27 cellular contexts compared by ENCODE assay signal in the genomic region with DNA sequence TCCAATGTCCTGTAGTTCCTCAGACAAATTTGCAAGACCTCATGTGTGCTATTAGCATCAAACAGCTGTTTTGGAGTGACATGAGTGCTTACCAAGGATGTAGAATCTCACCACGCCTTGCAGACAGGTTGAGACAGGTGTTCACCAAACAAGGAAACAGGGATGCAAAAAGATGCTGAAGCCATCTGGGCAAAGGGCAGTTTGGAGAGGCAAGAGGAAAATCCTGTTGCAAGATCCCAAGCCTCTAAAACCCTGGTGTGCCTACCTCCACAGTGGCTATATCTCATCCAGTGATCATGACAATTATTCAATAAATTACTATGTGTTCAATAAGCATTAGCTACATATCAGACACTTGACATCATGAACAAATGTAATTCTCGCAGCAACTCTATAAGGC.
DNase-seq lines count a peak whose midpoint lies in the region; ATAC-seq, FAIRE-seq and TF ChIP-seq lines count a peak whose summit lies in the region.
"Had no signal": no experiment of that assay in that cellular context is flagged by ENCODE, and none has a peak within 500 bp of the region (broad histone marks: within the 10 kb centered on the region; RNA-seq: fewer than 3 reads in every experiment).

No MANE protein-coding gene starts in this region.

- H3K4me3 Mint-ChIP-seq in activated T-helper 1 cell treated with anti-CD3 and anti-CD28 coated beads, Interleukin-12 subunit alpha, Interleukin-12 subunit beta, Interleukin-2, Interleukin-4 antibody, amounts not matched to agents 30 ng/mL and 10 ng/mL and 1 ng/mL, durations not matched to agents 14 hours and 24 hours and 36 hours: no peak overlapping the region
- H3K4me3 Mint-ChIP-seq: CD14-positive monocyte; CD8-positive, alpha-beta memory T cell; T-cell had no signal

- FAIRE-seq in keratinocyte (lab: Jason Lieb, UNC): peak; percentile 52
- FAIRE-seq: GM12892, H1 had no signal

- peaks cover 99% of the 10 kb centered on the region for H3K79me2 ChIP-seq in keratinocyte (ENCODE audit: control insufficient read depth, insufficient read depth, low read length)

- no peak for ATAC-seq in esophagus mucosa
- no peak for ATAC-seq in upper lobe of left lung (ENCODE audit: low FRiP score in 2 of 2)
- ATAC-seq: T-cell had no signal

- 86 to 89% methylated on average over 2 of the region's 2 CpGs for WGBS in upper lobe of left lung, 2 donors

- H3K9me3 ChIP-seq in keratinocyte (ENCODE audit: control insufficient read depth, low read depth, low read length): no peaks in the 10 kb centered on the region
- H3K9me3 ChIP-seq in upper lobe of left lung: no peaks in the 10 kb centered on the region
- H3K9me3 ChIP-seq: MG63 had no signal

- no peak for TF ChIP-seq POLR2A in upper lobe of left lung (IDR thresholded peaks at IDR 0.05)

- H3K9me1 ChIP-seq in keratinocyte (ENCODE audit: control insufficient read depth, extremely low read depth, insufficient read depth, low read length): no peaks in the 10 kb centered on the region

- no peak for TF ChIP-seq EP300 in upper lobe of left lung (IDR thresholded peaks at IDR 0.05)

- H3K27ac ChIP-seq in keratinocyte (ENCODE audit: control insufficient read depth, insufficient read depth, low read length) (no peak overlapping the region), upper lobe of left lung (no peak overlapping the region)
- H3K27ac ChIP-seq: RWPE1 had no signal

- H3K36me3 Mint-ChIP-seq in activated T-helper 1 cell treated with anti-CD3 and anti-CD28 coated beads, Interleukin-12 subunit alpha, Interleukin-12 subunit beta, Interleukin-2, Interleukin-4 antibody, amounts not matched to agents 30 ng/mL and 10 ng/mL and 1 ng/mL, durations not matched to agents 14 hours and 24 hours and 36 hours (ENCODE audit: low read depth): no peaks in the 10 kb centered on the region
- H3K36me3 Mint-ChIP-seq: CD14-positive monocyte; CD8-positive, alpha-beta memory T cell; T-cell had no signal

- intact Hi-C loops in activated T-helper 1 cell treated with anti-CD3 and anti-CD28 coated beads, Interleukin-12 subunit alpha, Interleukin-12 subunit beta, Interleukin-2, Interleukin-4 antibody, amounts not matched to agents 30 ng/mL and 10 ng/mL and 1 ng/mL, durations not matched to agents 14 hours and 24 hours and 36 hours (cut with micrococcal nuclease): no loop called here

- peaks cover 0 to 1% of the 10 kb centered on the region in 2 experiments for H3K36me3 ChIP-seq in keratinocyte (ENCODE audit: control insufficient read depth in 2 of 2, extremely low read depth in 1 of 2, insufficient read depth in 2 of 2, low read length in 2 of 2)
- no peaks in the 10 kb centered on the region for H3K36me3 ChIP-seq in upper lobe of left lung
- H3K36me3 ChIP-seq: BE2C, MG63 had no signal

- H3K4me1 ChIP-seq in keratinocyte (ENCODE audit: control insufficient read depth, extremely low read depth, insufficient read depth, low read length) (peaks cover 7% of the 10 kb centered on the region), upper lobe of left lung (no peaks in the 10 kb centered on the region)
- H3K4me1 ChIP-seq: BE2C had no signal

- H3K4me2 ChIP-seq in keratinocyte (ENCODE audit: control insufficient read depth, extremely low read depth, insufficient read depth, low read depth, low read length): no peak overlapping the region

- no peaks in the 10 kb centered on the region for H3K9me3 Mint-ChIP-seq in activated T-helper 1 cell treated with anti-CD3 and anti-CD28 coated beads, Interleukin-12 subunit alpha, Interleukin-12 subunit beta, Interleukin-2, Interleukin-4 antibody, amounts not matched to agents 30 ng/mL and 10 ng/mL and 1 ng/mL, durations not matched to agents 14 hours and 24 hours and 36 hours

- H3K27me3 Mint-ChIP-seq in activated T-helper 1 cell treated with anti-CD3 and anti-CD28 coated beads, Interleukin-12 subunit alpha, Interleukin-12 subunit beta, Interleukin-2, Interleukin-4 antibody, amounts not matched to agents 30 ng/mL and 10 ng/mL and 1 ng/mL, durations not matched to agents 14 hours and 24 hours and 36 hours (ENCODE audit: insufficient read depth): no peaks in the 10 kb centered on the region

- no peak overlapping the region for H3K9ac ChIP-seq in keratinocyte (ENCODE audit: control insufficient read depth, extremely low read depth, insufficient read depth, low read length)

- peaks cover 29% of the 10 kb centered on the region for H4K20me1 ChIP-seq in keratinocyte (ENCODE audit: control insufficient read depth, extremely low read depth, insufficient read depth, low read length)

- TF ChIP-seq CTCF in keratinocyte (optimal IDR thresholded peaks at IDR 0.05 in 1 of 3, IDR thresholded peaks at IDR 0.05 in 1 of 3, conservative IDR thresholded peaks at IDR 0.05 in 1 of 3; ENCODE audit: extremely low read depth in 1 of 3, insufficient read depth in 2 of 3, low read length in 3 of 3) (no peak), upper lobe of left lung (IDR thresholded peaks at IDR 0.05) (no peak)

- DNase-seq in DMS79 treated with DMSO at 0.1 percent for 48 hours (lab: John Stamatoyannopoulos, UW): peak; percentile 17
- DNase-seq in DMS79 (lab: John Stamatoyannopoulos, UW): no peak
- DNase-seq in COLO668 (lab: John Stamatoyannopoulos, UW; ENCODE audit: unreplicated experiment): peak; percentile 31
- peak; percentile 85 for DNase-seq in NCI-H2171 treated with DMSO at 0.1 percent for 48 hours (lab: John Stamatoyannopoulos, UW)
- no peak for DNase-seq in keratinocyte (ENCODE audit: low read depth, low spot score)
- DNase-seq in activated T-helper 1 cell treated with anti-CD3 and anti-CD28 coated beads, Interleukin-12 subunit alpha, Interleukin-12 subunit beta, Interleukin-2, Interleukin-4 antibody, amounts not matched to agents 30 ng/mL and 10 ng/mL and 1 ng/mL, durations not matched to agents 14 hours and 24 hours and 36 hours (ENCODE audit: low spot score): no peak
- no peak for DNase-seq in upper lobe of left lung
- DNase-seq: 8988T; ACHN; BE2C; Calu3; CD8-positive, alpha-beta memory T cell; DND-41; HCEC 1CT; IMR-90; KG1; MG63; NCI-H1694 treated with DMSO at 0.1 percent for 48 hours; NCI-H2081; NCI-H446; SHP77; T-cell had no signal

- H2AFZ ChIP-seq in keratinocyte (ENCODE audit: control insufficient read depth, low read length): no peak overlapping the region

- dilution Hi-C loops in keratinocyte (cut with MboI; ENCODE audit: extremely low pct_ligation_motif_present, low sequenced_read_pairs): no loop called here

- H3K4me1 Mint-ChIP-seq in activated T-helper 1 cell treated with anti-CD3 and anti-CD28 coated beads, Interleukin-12 subunit alpha, Interleukin-12 subunit beta, Interleukin-2, Interleukin-4 antibody, amounts not matched to agents 30 ng/mL and 10 ng/mL and 1 ng/mL, durations not matched to agents 14 hours and 24 hours and 36 hours (ENCODE audit: low read depth): no peaks in the 10 kb centered on the region
- H3K4me1 Mint-ChIP-seq: CD14-positive monocyte; CD8-positive, alpha-beta memory T cell; T-cell had no signal

- no peak overlapping the region for H3K4me3 ChIP-seq in keratinocyte (ENCODE audit: control insufficient read depth in 2 of 3, extremely low read depth in 1 of 3, insufficient read depth in 2 of 3, low read depth in 1 of 3, low read length in 3 of 3)
- no peak overlapping the region for H3K4me3 ChIP-seq in upper lobe of left lung
- H3K4me3 ChIP-seq: MG63 had no signal

- H3K27me3 ChIP-seq in keratinocyte (ENCODE audit: control insufficient read depth, extremely low read depth, insufficient read depth, low read length) (no peaks in the 10 kb centered on the region), upper lobe of left lung (no peaks in the 10 kb centered on the region)
- H3K27me3 ChIP-seq: BE2C, MG63 had no signal

- no peak overlapping the region for H3K27ac Mint-ChIP-seq in activated T-helper 1 cell treated with anti-CD3 and anti-CD28 coated beads, Interleukin-12 subunit alpha, Interleukin-12 subunit beta, Interleukin-2, Interleukin-4 antibody, amounts not matched to agents 30 ng/mL and 10 ng/mL and 1 ng/mL, durations not matched to agents 14 hours and 24 hours and 36 hours
- H3K27ac Mint-ChIP-seq: CD14-positive monocyte; CD8-positive, alpha-beta memory T cell; T-cell had no signal

Comparison
In these comparisons a context has a peak if more than half of its experiments do, and no peak if none do; other contexts are left out.
1. DNase-seq: peak in DMS79 treated with DMSO at 0.1 percent for 48 hours (single experiment), COLO668 (single experiment) and NCI-H2171 treated with DMSO at 0.1 percent for 48 hours (single experiment); none in DMS79 (single experiment), keratinocyte (single experiment), activated T-helper 1 cell treated with anti-CD3 and anti-CD28 coated beads, Interleukin-12 subunit alpha, Interleukin-12 subunit beta, Interleukin-2, Interleukin-4 antibody, amounts not matched to agents 30 ng/mL and 10 ng/mL and 1 ng/mL, durations not matched to agents 14 hours and 24 hours and 36 hours (single experiment) and upper lobe of left lung (0 of 2).